Comparison of ENCODE assay signal across 2 cellular contexts in the genomic region with DNA sequence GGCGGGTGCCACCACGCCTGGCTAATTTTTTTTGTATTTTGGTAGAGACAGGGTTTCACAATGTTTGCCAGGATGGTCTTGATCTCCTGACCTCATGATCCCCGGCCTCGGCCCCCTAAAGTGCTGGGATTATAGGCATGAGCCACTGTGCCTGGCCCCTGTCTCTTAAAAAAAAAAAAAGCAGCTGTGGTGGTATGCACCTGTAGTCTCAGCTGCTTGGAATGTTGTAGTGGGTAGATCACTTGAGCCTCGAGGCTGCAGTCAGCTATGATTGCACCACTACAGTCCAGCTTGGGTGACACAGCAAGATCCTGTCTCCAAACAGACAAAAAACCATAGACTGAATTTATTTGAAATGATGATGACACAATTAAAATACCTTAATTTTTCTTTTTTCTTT.
TF ChIP-seq lines count a peak whose summit lies in the region.

No MANE protein-coding gene starts in this region.

TF ChIP-seq in Ishikawa, 13 proteins besides CTCF, POLR2A, EP300 and RAD21:
- TF ChIP-seq TEAD4 (IDR thresholded peaks at IDR 0.05) (0 out of 2 replicates have a peak, but pooled peaks have one; percentile 25), YY1 (IDR thresholded peaks at IDR 0.05; ENCODE audit: low read depth) (no peak)

TF ChIP-seq in GM12878, 131 proteins besides CTCF, POLR2A, EP300 and RAD21:
- TF ChIP-seq EED (IDR thresholded peaks at IDR 0.05; ENCODE audit: low read depth), result no peak
- no peak for TF ChIP-seq CBFB (IDR thresholded peaks at IDR 0.05; ENCODE audit: low read depth)
